Comparison of ENCODE assay signal across 25 cellular contexts in genomic region chr10:92894081-92894480, GRCh38. TPM values are rescaled to one million over a fixed set of nuclear protein-coding genes. Genes with fewer than 3 reads are reported as not detected.
A peak's percentile ranks its signal among the peaks of the same experiment; 100 is the strongest.
DNase-seq lines count a peak whose midpoint lies in the region; ATAC-seq, FAIRE-seq and TF ChIP-seq lines count a peak whose summit lies in the region.
"Had no signal": no experiment of that assay in that cellular context is flagged by ENCODE, and none has a peak within 500 bp of the region (broad histone marks: within the 10 kb centered on the region; RNA-seq: fewer than 3 reads in every experiment).

No MANE protein-coding gene starts in this region.

- no peak for DNase-seq in A549 (ENCODE audit: low read depth in 1 of 2, low spot score in 1 of 2)
- peak; percentile 56 for DNase-seq in SW480 (ENCODE audit: low spot score)
- no peak for DNase-seq in stimulated activated CD4-positive, alpha-beta T cell treated with anti-CD3 and anti-CD28 coated beads, Interleukin-2, amount 100 ng/mL, for 48 hours
- DNase-seq in stimulated activated CD4-positive, alpha-beta T cell treated with anti-CD3 and anti-CD28 coated beads, Interleukin-12 subunit alpha, Interleukin-12 subunit beta, amount 100 ng/mL, for 4 hours, result no peak
- no peak for DNase-seq in T-helper 2 cell
- DNase-seq: CD8-positive, alpha-beta memory T cell; DND-41; GDM1; H9; MV-4-11; NCI-H1417 treated with DMSO at 0.1 percent for 48 hours; NCI-H2029 treated with DMSO at 0.1 percent for 48 hours; NCI-H2171 treated with DMSO at 0.1 percent for 48 hours; NCI-H446 treated with DMSO at 0.1 percent for 48 hours; NCI-H748 treated with DMSO at 0.1 percent for 48 hours had no signal

- H3K9me3 ChIP-seq in A549 (no peaks in the 10 kb centered on the region), HUES64 (ENCODE audit: insufficient read depth, low read depth, low read length) (no peaks in the 10 kb centered on the region), iPS-20b (ENCODE audit: insufficient read depth, low read depth, low read length) (no peaks in the 10 kb centered on the region)
- H3K9me3 ChIP-seq: BLaER1 treated with 17β-estradiol and CSF1 and Interleukin-3, amounts not matched to agents 10 nM and 100 nM had no signal

- H3K27me3 ChIP-seq in HUES64 (ENCODE audit: insufficient read depth, low read length), result no peaks in the 10 kb centered on the region
- no peaks in the 10 kb centered on the region for H3K27me3 ChIP-seq in iPS-20b (ENCODE audit: insufficient read depth, low read length)
- H3K27me3 ChIP-seq: BLaER1 treated with 17β-estradiol and CSF1 and Interleukin-3, amounts not matched to agents 10 nM and 100 nM had no signal

- TF ChIP-seq RAD21 in A549 (conservative IDR thresholded peaks at IDR 0.05 in 1 of 2, IDR thresholded peaks at IDR 0.05 in 1 of 2), result no peak

- TF ChIP-seq EP300 in A549 (IDR thresholded peaks at IDR 0.05), result no peak

- H3K4me2 ChIP-seq in A549, result peak overlapping the region; percentile 3; the same call in 2 of the 3 replicates
- H3K4me2 ChIP-seq: BLaER1 treated with 17β-estradiol and CSF1 and Interleukin-3, amounts not matched to agents 10 nM and 100 nM had no signal

- H3K27ac ChIP-seq in A549, result no peak overlapping the region
- H3K27ac ChIP-seq in HUES64 (ENCODE audit: low read depth, low read length), result peak overlapping the region; percentile 78; the same call in 1 of the 2 replicates
- peak overlapping the region; percentile 48 for H3K27ac ChIP-seq in iPS-20b (ENCODE audit: low read length)
- H3K27ac ChIP-seq: BLaER1 treated with 17β-estradiol and CSF1 and Interleukin-3, amounts not matched to agents 10 nM and 100 nM had no signal

- H3K4me1 ChIP-seq in A549 (peaks cover 52% of the 10 kb centered on the region), HUES64 (ENCODE audit: insufficient read depth, low read length) (peaks cover 39% of the 10 kb centered on the region), iPS-20b (ENCODE audit: insufficient read depth, low read length) (peaks cover 34% of the 10 kb centered on the region)
- H3K4me1 ChIP-seq: BLaER1 treated with 17β-estradiol and CSF1 and Interleukin-3, amounts not matched to agents 10 nM and 100 nM had no signal

- H3K4me3 ChIP-seq in A549 (no peak overlapping the region), HUES64 (ENCODE audit: low read length) (no peak overlapping the region), iPS-20b (ENCODE audit: low read length) (peak overlapping the region; percentile 29; the same call in 1 of the 2 replicates)
- H3K4me3 ChIP-seq: BLaER1 treated with 17β-estradiol and CSF1 and Interleukin-3, amounts not matched to agents 10 nM and 100 nM; GM12878; K562 had no signal

- H3K9ac ChIP-seq in HUES64 (ENCODE audit: low read depth, low read length) (no peak overlapping the region), iPS-20b (ENCODE audit: low read depth, low read length) (peak overlapping the region; percentile 3; the same call in 1 of the 2 replicates)
- H3K9ac ChIP-seq: BLaER1 treated with 17β-estradiol and CSF1 and Interleukin-3, amounts not matched to agents 10 nM and 100 nM had no signal

- H3K36me3 ChIP-seq in HUES64 (ENCODE audit: insufficient read depth, low read length) (no peaks in the 10 kb centered on the region), iPS-20b (ENCODE audit: insufficient read depth, low read depth, low read length) (no peaks in the 10 kb centered on the region)

- no peak for TF ChIP-seq CTCF in A549 (IDR thresholded peaks at IDR 0.05)

- FAIRE-seq in A549 (lab: Jason Lieb, UNC), result peak; percentile 13
- FAIRE-seq: D721Med, GM12878, GM18507, HTR-8/SVneo, K562 had no signal

- POLR2A ChIA-PET in A549 (lab: Yijun Ruan, JAX), result no interaction called here

- CTCF ChIA-PET in A549 (lab: Yijun Ruan, JAX), result interaction anchor here (1.2 kb wide), 1 partner anchor 186 kb away, joined by 3 read pairs; no protein-coding TSS in a partner anchor

- no peak for TF ChIP-seq POLR2A in A549 (IDR thresholded peaks at IDR 0.05; ENCODE audit: low read length)

- ATAC-seq in A549 (no peak), HG02588 (IDR thresholded peaks at IDR 0.05; ENCODE audit: unreplicated experiment) (no peak)
- ATAC-seq: GM12878, K562, Right ventricle myocardium inferior had no signal

TF ChIP-seq in A549, 52 proteins besides CTCF, POLR2A, EP300 and RAD21:
- TF ChIP-seq CHD4 (IDR thresholded peaks at IDR 0.05; ENCODE audit: borderline replicate concordance) (no peak), JUN (IDR thresholded peaks at IDR 0.05) (no peak), RCOR1 (IDR thresholded peaks at IDR 0.05; ENCODE audit: low read depth, low read length) (no peak), NR3C1 (IDR thresholded peaks at IDR 0.05) (no peak), CBX8 (IDR thresholded peaks at IDR 0.05) (no peak), HMGXB4 (CRISPR knock-in tag; IDR thresholded peaks at IDR 0.05; ENCODE audit: borderline replicate concordance) (no peak), KDM5A (IDR thresholded peaks at IDR 0.05) (no peak), TP53 (CRISPR knock-in tag; IDR thresholded peaks at IDR 0.05) (no peak), ZNF302 (CRISPR knock-in tag; IDR thresholded peaks at IDR 0.05) (no peak), MAFK (IDR thresholded peaks at IDR 0.05; ENCODE audit: partially characterized antibody) (no peak), USF2 (IDR thresholded peaks at IDR 0.05) (no peak), CBX2 (IDR thresholded peaks at IDR 0.05; ENCODE audit: borderline replicate concordance, low read depth) (no peak), SREBF2 (IDR thresholded peaks at IDR 0.05) (no peak), ZFP36 (IDR thresholded peaks at IDR 0.05; ENCODE audit: borderline replicate concordance, partially characterized antibody) (no peak), SMC3 (IDR thresholded peaks at IDR 0.05) (no peak), RARB (CRISPR knock-in tag; IDR thresholded peaks at IDR 0.05) (no peak)

RNA-seq across cellular contexts. Expression of gene EXOC6, which starts 45.8 kb away (rescaled TPM):
- polyA plus RNA-seq in A549 (2011; rRNA removed), result 48.5 and 50.4 TPM in 2 replicates
- 4.4 TPM in 2 replicates for polyA plus RNA-seq in A549 (2012; cell fraction: cytosol; rRNA removed)
- polyA plus RNA-seq in A549 (2012; cell fraction: nucleus; rRNA removed), result 3.2 and 4.0 TPM in 2 replicates
- polyA plus RNA-seq in A549 (2017; fragmentation: RNase III; extraction: RNeasy Plus Mini Kit Qiagen cat#74134 plus additional on column Dnase treatment), result 16.8 to 20.2 TPM (median 17.3 TPM) in 3 replicates
- polyA minus RNA-seq in A549 (2011; rRNA and poly(A)+ RNA removed), result 50.9 and 65.8 TPM in 2 replicates
- polyA plus RNA-seq in HUES64 (2013, experiment 1 of 2), result 7.2 TPM
- polyA plus RNA-seq in HUES64 (2013, experiment 2 of 2), result 7.5 TPM

Comparison
In these comparisons a context has a peak if more than half of its experiments do, and no peak if none do; other contexts are left out.
1. H3K27ac ChIP-seq: peak in HUES64 (single experiment) and iPS-20b (single experiment); none in A549 (0 of 2).